Comparison of ENCODE assay signal across 8 cellular contexts in genomic region chr3:52481819-52482521, GRCh38. TPM values are rescaled to one million over a fixed set of nuclear protein-coding genes. Genes with fewer than 3 reads are reported as not detected.
DNase-seq lines count a peak whose midpoint lies in the region; ATAC-seq and TF ChIP-seq lines count a peak whose summit lies in the region.

No MANE protein-coding gene starts in this region.

- TF ChIP-seq CTCF in left ventricle myocardium inferior (IDR thresholded peaks at IDR 0.05; ENCODE audit: borderline replicate concordance) (peak; percentile 34), right atrium auricular region (IDR thresholded peaks at IDR 0.05) (peak in 1 of 2 donors; percentile 45), PC-3 (conservative IDR thresholded peaks at IDR 0.05; ENCODE audit: low read depth, low read length) (peak; percentile 66), fibroblast of the aortic adventitia (IDR thresholded peaks at IDR 0.05; ENCODE audit: insufficient read depth, low read length) (peak; percentile 42), type B pancreatic cell (conservative IDR thresholded peaks at IDR 0.05) (peak; percentile 66)

- peaks cover 28% of the 10 kb centered on the region for H3K4me1 Mint-ChIP-seq in type B pancreatic cell (ENCODE audit: unreplicated experiment)

- H3F3A ChIP-seq in PC-3 (ENCODE audit: low read length, unreplicated experiment): no peaks in the 10 kb centered on the region

- intact Hi-C loops in left ventricle myocardium inferior (cut with micrococcal nuclease): no loop called here
- intact Hi-C loops in PC-3 (cut with micrococcal nuclease): no loop called here

- H3K9me2 ChIP-seq in PC-3 (replicated peaks; ENCODE audit: low read length): no peaks in the 10 kb centered on the region

- no peaks in the 10 kb centered on the region for H3K27me3 Mint-ChIP-seq in type B pancreatic cell

- H3K27me3 ChIP-seq in left ventricle myocardium inferior (ENCODE audit: low read depth): no peaks in the 10 kb centered on the region
- H3K27me3 ChIP-seq in right atrium auricular region: no peaks in the 10 kb centered on the region
- no peaks in the 10 kb centered on the region for H3K27me3 ChIP-seq in PC-3 (ENCODE audit: low read length)

- ATAC-seq in PC-3 (no peak), HG02870 (IDR thresholded peaks at IDR 0.05; ENCODE audit: unreplicated experiment) (no peak)

- POLR2A ChIA-PET in PC-3 (lab: Charles Lee; ENCODE audit: unreplicated experiment): no interaction called here

- H3K27ac ChIP-seq in left ventricle myocardium inferior (replicated peaks) (no peak overlapping the region), right atrium auricular region (no peak overlapping the region), PC-3 (ENCODE audit: low read length) (no peak overlapping the region)

- no peaks in the 10 kb centered on the region for H3K79me2 ChIP-seq in PC-3 (ENCODE audit: low read length)

- no peaks in the 10 kb centered on the region for H4K20me1 ChIP-seq in PC-3 (ENCODE audit: low read length)

- BruUV-seq in PC-3 (replicated peaks; lab: Mats Ljungman, UMichigan): no TSS peak

- H3K9me3 ChIP-seq in left ventricle myocardium inferior (replicated peaks) (no peaks in the 10 kb centered on the region), right atrium auricular region (no peaks in the 10 kb centered on the region), PC-3 (ENCODE audit: low read length) (no peaks in the 10 kb centered on the region)

- no peak overlapping the region for H2AFZ ChIP-seq in PC-3 (ENCODE audit: low read length)

- H3K4me2 ChIP-seq in PC-3 (ENCODE audit: low read length): no peak overlapping the region

- CTCF ChIA-PET in PC-3 (lab: Charles Lee): interaction anchor here (0.7 kb wide), 1 partner anchor 18 kb away, joined by 5 read pairs; no protein-coding TSS in a partner anchor

- H3K9ac ChIP-seq in PC-3 (ENCODE audit: low read length): no peak overlapping the region

- H3K4me3 Mint-ChIP-seq in type B pancreatic cell: no peak overlapping the region

- peaks cover 43% of the 10 kb centered on the region for H3K4me1 ChIP-seq in left ventricle myocardium inferior
- peaks cover 0 to 33% of the 10 kb centered on the region in 2 donors for H3K4me1 ChIP-seq in right atrium auricular region
- H3K4me1 ChIP-seq in PC-3 (ENCODE audit: insufficient read depth, low read length): no peaks in the 10 kb centered on the region

- no peak overlapping the region for H3K4me3 ChIP-seq in left ventricle myocardium inferior
- no peak overlapping the region for H3K4me3 ChIP-seq in right atrium auricular region
- no peak overlapping the region for H3K4me3 ChIP-seq in PC-3 (ENCODE audit: low read length)
- no peak overlapping the region for H3K4me3 ChIP-seq in fibroblast of the aortic adventitia (ENCODE audit: low read depth, low read length)

- H3K36me3 ChIP-seq in left ventricle myocardium inferior (peaks cover 76% of the 10 kb centered on the region), right atrium auricular region (peaks cover 77% of the 10 kb centered on the region), PC-3 (ENCODE audit: low read depth, low read length) (peaks cover 59% of the 10 kb centered on the region)

- peaks cover 17% of the 10 kb centered on the region for H3K36me3 Mint-ChIP-seq in type B pancreatic cell

- H3K9me3 Mint-ChIP-seq in type B pancreatic cell: no peaks in the 10 kb centered on the region

- H3K27ac Mint-ChIP-seq in type B pancreatic cell: no peak overlapping the region

- DNase-seq in left ventricle myocardium inferior (no peak), right atrium auricular region (ENCODE audit: low spot score) (no peak), PC-3 (no peak), fibroblast of the aortic adventitia (ENCODE audit: low read depth) (no peak), type B pancreatic cell (ENCODE audit: extremely low spot score, unreplicated experiment) (no peak), foreskin melanocyte (no peak), NCI-H524 treated with DMSO at 0.1 percent for 48 hours (lab: John Stamatoyannopoulos, UW) (no peak)

RNA-seq across cellular contexts. Expression of gene STAB1, which starts 13.2 kb away (rescaled TPM):
- total RNA-seq in left ventricle myocardium inferior (67.2 TPM), right atrium auricular region (10 to 100 TPM; 46.5 to 62.6 TPM), PC-3 (2014; rRNA removed) (0.33 TPM in 1 of 2 replicates, not detected in the other), fibroblast of the aortic adventitia (ENCODE audit: low replicate concordance) (0.90 and 1.1 TPM in 2 replicates), type B pancreatic cell (ENCODE audit: low replicate concordance) (0.12 TPM in 1 of 2 replicates, not detected in the other)

RNA-seq across cellular contexts. Expression of gene NISCH, which starts 26.6 kb away (rescaled TPM):
- total RNA-seq in left ventricle myocardium inferior (44.3 TPM), right atrium auricular region (10 to 100 TPM; 29.2 to 49.6 TPM), PC-3 (2014; rRNA removed) (60.4 and 65.3 TPM in 2 replicates), fibroblast of the aortic adventitia (ENCODE audit: low replicate concordance) (52.7 and 90.8 TPM in 2 replicates), type B pancreatic cell (ENCODE audit: low replicate concordance) (105 and 149 TPM in 2 replicates)

RNA-seq across cellular contexts. Expression of gene TNNC1, which starts 28.1 kb away (rescaled TPM):
- total RNA-seq in left ventricle myocardium inferior: 8,962 TPM
- 1,000 to 10,000 TPM; 4,697 to 8,249 TPM for total RNA-seq in right atrium auricular region
- total RNA-seq in PC-3 (2014; rRNA removed): 1.9 and 4.9 TPM in 2 replicates
- total RNA-seq in fibroblast of the aortic adventitia (ENCODE audit: low replicate concordance): 1.4 and 2.0 TPM in 2 replicates
- 6.6 and 16.6 TPM in 2 replicates for total RNA-seq in type B pancreatic cell (ENCODE audit: low replicate concordance)

RNA-seq across cellular contexts. Expression of gene SEMA3G, which starts 37.1 kb away (rescaled TPM):
- total RNA-seq in left ventricle myocardium inferior: 9.2 TPM
- 10 to 100 TPM; 11.8 to 12.6 TPM for total RNA-seq in right atrium auricular region
- total RNA-seq in PC-3 (2014; rRNA removed): 0.77 and 1.6 TPM in 2 replicates
- 0.49 TPM in 1 of 2 replicates, not detected in the other for total RNA-seq in fibroblast of the aortic adventitia (ENCODE audit: low replicate concordance)
- total RNA-seq in type B pancreatic cell (ENCODE audit: low replicate concordance): 0.45 and 0.77 TPM in 2 replicates

RNA-seq across cellular contexts. Expression of gene NT5DC2, which starts 51.7 kb away (rescaled TPM):
- total RNA-seq in left ventricle myocardium inferior (69.3 TPM), right atrium auricular region (100 to 1,000 TPM in 1 of 2 donors, 10 to 100 TPM in 1; 94.0 to 146 TPM), PC-3 (2014; rRNA removed) (229 and 263 TPM in 2 replicates), fibroblast of the aortic adventitia (ENCODE audit: low replicate concordance) (31.1 and 68.2 TPM in 2 replicates), type B pancreatic cell (ENCODE audit: low replicate concordance) (105 and 231 TPM in 2 replicates)

Comparison
In these comparisons a context has a peak if more than half of its experiments do, and no peak if none do; other contexts are left out.
1. RNA of gene STAB1, which starts 13.2 kb away (total RNA-seq): 67.2 TPM in left ventricle myocardium inferior (single experiment) and 46.5 to 62.6 TPM in right atrium auricular region; 0.90 to 1.1 TPM in fibroblast of the aortic adventitia, 0.33 TPM in PC-3 and 0.12 TPM in type B pancreatic cell; every median in the first group is over 10 times any median in the second.
2. RNA of gene TNNC1, which starts 28.1 kb away (total RNA-seq): 8,962 TPM in left ventricle myocardium inferior (single experiment) and 4,697 to 8,249 TPM in right atrium auricular region; 6.6 to 16.6 TPM in type B pancreatic cell, 1.9 to 4.9 TPM in PC-3 and 1.4 to 2.0 TPM in fibroblast of the aortic adventitia; every median in the first group is over 100 times any median in the second.